18 cellular contexts compared by ENCODE assay signal in genomic region chr11:78289547-78290292, GRCh38.
A peak's percentile ranks its signal among the peaks of the same experiment; 100 is the strongest.
DNase-seq lines count a peak whose midpoint lies in the region; ATAC-seq and TF ChIP-seq lines count a peak whose summit lies in the region.
"Had no signal": no experiment of that assay in that cellular context is flagged by ENCODE, and none has a peak within 500 bp of the region (broad histone marks: within the 10 kb centered on the region; RNA-seq: fewer than 3 reads in every experiment).

No MANE protein-coding gene starts in this region.

- H3K27ac Mint-ChIP-seq in activated T-cell treated with anti-CD3 and anti-CD28 coated beads, Interleukin-2, amount 50 U/mL, for 72 hours: peak overlapping the region; percentile 99
- no peak overlapping the region for H3K27ac Mint-ChIP-seq in activated T-cell treated with anti-CD3 and anti-CD28 coated beads, Interleukin-2, amount 50 U/mL, for 24 hours
- peak overlapping the region; percentile 75 for H3K27ac Mint-ChIP-seq in activated naive CD8-positive, alpha-beta T cell treated with anti-CD3 and anti-CD28 coated beads, Interleukin-2, amount 50 U/mL, for 24 hours
- H3K27ac Mint-ChIP-seq: HFFc6 had no signal

- no peaks in the 10 kb centered on the region for H3K79me2 ChIP-seq in PC-9 (ENCODE audit: low read depth)

- peak overlapping the region; percentile 17; the same call in 1 of the 2 replicates for H3K4me2 ChIP-seq in PC-9
- H3K4me2 ChIP-seq: KMS-11 had no signal

- intact Hi-C loops in PC-9 (cut with micrococcal nuclease; ENCODE audit: unreplicated experiment): loop anchor here (10.0 kb wide), 1 partner anchor 125 kb away; the partner anchor contains the start of gene GAB2

- DNase-seq in activated T-cell treated with anti-CD3 and anti-CD28 coated beads, Interleukin-2, amount 50 U/mL, for 72 hours: no peak
- no peak for DNase-seq in activated T-cell treated with anti-CD3 and anti-CD28 coated beads, Interleukin-2, amount 50 U/mL, for 24 hours
- DNase-seq in PC-9: no peak
- DNase-seq in activated naive CD8-positive, alpha-beta T cell treated with anti-CD3 and anti-CD28 coated beads, Interleukin-2, amount 50 U/mL, for 24 hours: no peak
- DNase-seq in mucosa of gallbladder (ENCODE audit: low spot score): no peak
- DNase-seq in activated CD4-positive, CD25-positive, alpha-beta regulatory T cell treated with anti-CD3 and anti-CD28 coated beads, Interleukin-2, amount 50 U/mL, for 72 hours: no peak
- DNase-seq: ACHN; activated CD4-positive, alpha-beta T cell treated with anti-CD3 and anti-CD28 coated beads, Interleukin-2, amount 50 U/mL, for 4 hours; activated naive CD4-positive, alpha-beta T cell; effector CD4-positive, alpha-beta T cell; NCI-H526; T-helper 17 cell had no signal

- H3K36me3 ChIP-seq in PC-9 (ENCODE audit: low read depth) (no peaks in the 10 kb centered on the region), subcutaneous abdominal adipose tissue (ENCODE audit: control insufficient read depth in 5 of 5, insufficient read depth in 5 of 5, low read length in 5 of 5) (no peaks in the 10 kb centered on the region)
- H3K36me3 ChIP-seq: prostate gland had no signal

- no peak overlapping the region for H3K9ac ChIP-seq in subcutaneous abdominal adipose tissue (ENCODE audit: low read length in 5 of 5)
- H3K9ac ChIP-seq: KMS-11 had no signal

- peak overlapping the region; percentile 71 to 85 for H3K4me3 Mint-ChIP-seq in activated T-cell treated with anti-CD3 and anti-CD28 coated beads, Interleukin-2, amount 50 U/mL, for 72 hours
- no peak overlapping the region for H3K4me3 Mint-ChIP-seq in activated T-cell treated with anti-CD3 and anti-CD28 coated beads, Interleukin-2, amount 50 U/mL, for 24 hours
- no peak overlapping the region for H3K4me3 Mint-ChIP-seq in activated naive CD8-positive, alpha-beta T cell treated with anti-CD3 and anti-CD28 coated beads, Interleukin-2, amount 50 U/mL, for 24 hours
- H3K4me3 Mint-ChIP-seq: HFFc6, T-helper 17 cell had no signal

- H3K4me3 ChIP-seq in PC-9: no peak overlapping the region
- H3K4me3 ChIP-seq in subcutaneous abdominal adipose tissue (ENCODE audit: low read depth in 1 of 5, low read length in 5 of 5): no peak overlapping the region
- H3K4me3 ChIP-seq: prostate gland had no signal

- H2AFZ ChIP-seq in PC-9: no peak overlapping the region

- no peaks in the 10 kb centered on the region for H3K27me3 Mint-ChIP-seq in activated T-cell treated with anti-CD3 and anti-CD28 coated beads, Interleukin-2, amount 50 U/mL, for 72 hours (ENCODE audit: low read depth)
- H3K27me3 Mint-ChIP-seq in activated T-cell treated with anti-CD3 and anti-CD28 coated beads, Interleukin-2, amount 50 U/mL, for 24 hours: no peaks in the 10 kb centered on the region
- H3K27me3 Mint-ChIP-seq in activated naive CD8-positive, alpha-beta T cell treated with anti-CD3 and anti-CD28 coated beads, Interleukin-2, amount 50 U/mL, for 24 hours: no peaks in the 10 kb centered on the region
- H3K27me3 Mint-ChIP-seq: T-helper 17 cell had no signal

- H3K9me3 Mint-ChIP-seq in activated T-cell treated with anti-CD3 and anti-CD28 coated beads, Interleukin-2, amount 50 U/mL, for 72 hours: peaks cover 4 to 8% of the 10 kb centered on the region in 2 donors
- H3K9me3 Mint-ChIP-seq in activated T-cell treated with anti-CD3 and anti-CD28 coated beads, Interleukin-2, amount 50 U/mL, for 24 hours: peaks cover 4% of the 10 kb centered on the region
- H3K9me3 Mint-ChIP-seq in activated naive CD8-positive, alpha-beta T cell treated with anti-CD3 and anti-CD28 coated beads, Interleukin-2, amount 50 U/mL, for 24 hours: peaks cover 20% of the 10 kb centered on the region
- H3K9me3 Mint-ChIP-seq: HFFc6 had no signal

- H3K4me1 Mint-ChIP-seq in activated T-cell treated with anti-CD3 and anti-CD28 coated beads, Interleukin-2, amount 50 U/mL, for 72 hours (ENCODE audit: low read depth): peaks cover 41% of the 10 kb centered on the region
- H3K4me1 Mint-ChIP-seq in activated T-cell treated with anti-CD3 and anti-CD28 coated beads, Interleukin-2, amount 50 U/mL, for 24 hours (ENCODE audit: low read depth): peaks cover 29% of the 10 kb centered on the region
- H3K4me1 Mint-ChIP-seq in activated naive CD8-positive, alpha-beta T cell treated with anti-CD3 and anti-CD28 coated beads, Interleukin-2, amount 50 U/mL, for 24 hours: peaks cover 25% of the 10 kb centered on the region

- CTCF ChIA-PET in PC-9 (lab: Charles Lee): no interaction called here

- H3K9me2 ChIP-seq in PC-9 (ENCODE audit: insufficient read depth): no peaks in the 10 kb centered on the region

- TF ChIP-seq CTCF in PC-9 (conservative IDR thresholded peaks at IDR 0.05): no peak

- BruUV-seq in PC-9 (replicated peaks; lab: Mats Ljungman, UMichigan): no TSS peak

- H3F3A ChIP-seq in PC-9 (ENCODE audit: insufficient read depth, low read depth): peaks cover 3% of the 10 kb centered on the region; the same call in 1 of the 2 replicates

- POLR2A ChIA-PET in PC-9 (lab: Charles Lee; ENCODE audit: unreplicated experiment): interaction anchor here (0.5 to 0.6 kb wide), 2 partner anchors 12 to 1689 kb away, joined by 3 to 5 read pairs; no protein-coding TSS in a partner anchor

- no peak overlapping the region for H3K27ac ChIP-seq in PC-9
- peak overlapping the region; percentile 5 for H3K27ac ChIP-seq in subcutaneous abdominal adipose tissue (ENCODE audit: low read depth, low read length)
- H3K27ac ChIP-seq: KMS-11, prostate gland, RWPE1 had no signal

- peaks cover 14% of the 10 kb centered on the region for H3K9me3 ChIP-seq in PC-9 (ENCODE audit: insufficient read depth, low read depth)
- H3K9me3 ChIP-seq in subcutaneous abdominal adipose tissue (ENCODE audit: control insufficient read depth in 5 of 5, low read length in 5 of 5): peaks cover 0 to 2% (median 0%) of the 10 kb centered on the region in 5 donors
- H3K9me3 ChIP-seq: prostate gland had no signal

- H3K36me3 Mint-ChIP-seq in activated T-cell treated with anti-CD3 and anti-CD28 coated beads, Interleukin-2, amount 50 U/mL, for 72 hours (ENCODE audit: insufficient read depth in 2 of 2): peaks cover 16 to 23% of the 10 kb centered on the region in 2 donors
- peaks cover 4% of the 10 kb centered on the region for H3K36me3 Mint-ChIP-seq in activated T-cell treated with anti-CD3 and anti-CD28 coated beads, Interleukin-2, amount 50 U/mL, for 24 hours (ENCODE audit: low read depth)
- H3K36me3 Mint-ChIP-seq in activated naive CD8-positive, alpha-beta T cell treated with anti-CD3 and anti-CD28 coated beads, Interleukin-2, amount 50 U/mL, for 24 hours (ENCODE audit: low read depth): peaks cover 2% of the 10 kb centered on the region

- H3K4me1 ChIP-seq in PC-9 (replicated peaks; ENCODE audit: insufficient read depth) (peaks cover 16% of the 10 kb centered on the region), subcutaneous abdominal adipose tissue (ENCODE audit: control insufficient read depth in 5 of 5, insufficient read depth in 5 of 5, low read length in 5 of 5) (peaks cover 0 to 23% (median 14%) of the 10 kb centered on the region in 5 donors)
- H3K4me1 ChIP-seq: prostate gland had no signal

- no peaks in the 10 kb centered on the region for H4K20me1 ChIP-seq in PC-9 (ENCODE audit: insufficient read depth)

- ATAC-seq in activated T-cell treated with anti-CD3 and anti-CD28 coated beads, Interleukin-2, amount 50 U/mL, for 72 hours (replicated peaks in 1 of 2): no peak
- ATAC-seq in activated naive CD8-positive, alpha-beta T cell treated with anti-CD3 and anti-CD28 coated beads, Interleukin-2, amount 50 U/mL, for 24 hours: no peak
- ATAC-seq in GM18517 (IDR thresholded peaks at IDR 0.05; ENCODE audit: unreplicated experiment): no peak

- no peaks in the 10 kb centered on the region for H3K27me3 ChIP-seq in PC-9 (ENCODE audit: insufficient read depth, low read depth)
- H3K27me3 ChIP-seq in subcutaneous abdominal adipose tissue (ENCODE audit: control insufficient read depth in 5 of 5, insufficient read depth in 4 of 5, low read length in 5 of 5): no peaks in the 10 kb centered on the region

Comparison
In these comparisons a context has a peak if more than half of its experiments do, and no peak if none do; other contexts are left out.
1. H3K4me3 Mint-ChIP-seq: peak in activated T-cell treated with anti-CD3 and anti-CD28 coated beads, Interleukin-2, amount 50 U/mL, for 72 hours (2 of 2); none in activated T-cell treated with anti-CD3 and anti-CD28 coated beads, Interleukin-2, amount 50 U/mL, for 24 hours (single experiment) and activated naive CD8-positive, alpha-beta T cell treated with anti-CD3 and anti-CD28 coated beads, Interleukin-2, amount 50 U/mL, for 24 hours (single experiment).